ENCODE assay signal across 17 cellular contexts in the genomic region with DNA sequence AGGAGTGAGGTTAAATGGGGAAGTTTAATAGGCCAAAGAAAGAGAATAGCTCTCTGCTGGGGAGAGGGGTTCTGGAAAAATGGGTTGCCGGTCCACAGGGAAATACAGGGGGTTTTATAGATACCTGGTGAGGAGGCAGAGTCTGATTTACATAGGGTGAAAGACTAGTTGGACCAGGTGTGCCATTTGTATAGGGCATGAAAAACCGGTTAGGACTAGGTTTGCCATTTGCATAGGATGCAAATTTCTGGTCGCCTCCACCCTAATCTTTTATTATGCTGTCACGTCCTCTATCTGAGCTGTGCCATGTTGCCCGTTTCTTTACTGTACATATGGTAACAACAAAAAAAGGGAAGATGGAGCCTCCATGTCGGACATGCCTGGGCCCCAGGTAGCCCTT.
A peak's percentile ranks its signal among the peaks of the same experiment; 100 is the strongest.
DNase-seq lines count a peak whose midpoint lies in the region; ATAC-seq and TF ChIP-seq lines count a peak whose summit lies in the region.
"Had no signal": no experiment of that assay in that cellular context is flagged by ENCODE, and none has a peak within 500 bp of the region (broad histone marks: within the 10 kb centered on the region; RNA-seq: fewer than 3 reads in every experiment).

No MANE protein-coding gene starts in this region.

- peak overlapping the region; percentile 13 for H3K27ac Mint-ChIP-seq in activated CD8-positive, alpha-beta T cell treated with anti-CD3 and anti-CD28 coated beads, Interleukin-2, amount 10 ng/mL, durations not matched to agents 7 days and 5 days
- no peak overlapping the region for H3K27ac Mint-ChIP-seq in activated CD8-positive, alpha-beta T cell treated with anti-CD3 and anti-CD28 coated beads for 36 hours
- H3K27ac Mint-ChIP-seq: CD14-positive monocyte; CD8-positive, alpha-beta T cell; GM23338 had no signal

- no peak for DNase-seq in activated CD8-positive, alpha-beta T cell treated with anti-CD3 and anti-CD28 coated beads, Interleukin-2, amount 10 ng/mL, durations not matched to agents 7 days and 5 days
- DNase-seq in activated CD8-positive, alpha-beta T cell treated with anti-CD3 and anti-CD28 coated beads for 36 hours: no peak
- DNase-seq in NCI-H748 (lab: John Stamatoyannopoulos, UW; ENCODE audit: unreplicated experiment) (peak; percentile 93), epithelial cell of esophagus (ENCODE audit: low read depth) (peak; percentile 41), left lung (no peak), HuH-7.5 (ENCODE audit: low spot score) (no peak), GDM1 (lab: John Stamatoyannopoulos, UW) (no peak)
- DNase-seq: CD8-positive, alpha-beta T cell; COR-L47; DMS153; DMS79 treated with DMSO at 0.1 percent for 48 hours; H7 had no signal

- H3K4me3 ChIP-seq in epithelial cell of esophagus (ENCODE audit: low read length) (no peak overlapping the region), left lung (no peak overlapping the region)
- H3K4me3 ChIP-seq: GM12878, GM23338 had no signal

- no peaks in the 10 kb centered on the region for H3K27me3 Mint-ChIP-seq in activated CD8-positive, alpha-beta T cell treated with anti-CD3 and anti-CD28 coated beads, Interleukin-2, amount 10 ng/mL, durations not matched to agents 7 days and 5 days (ENCODE audit: low read depth)
- H3K27me3 Mint-ChIP-seq in activated CD8-positive, alpha-beta T cell treated with anti-CD3 and anti-CD28 coated beads for 36 hours: no peaks in the 10 kb centered on the region

- peaks cover 9% of the 10 kb centered on the region for H3K36me3 Mint-ChIP-seq in activated CD8-positive, alpha-beta T cell treated with anti-CD3 and anti-CD28 coated beads, Interleukin-2, amount 10 ng/mL, durations not matched to agents 7 days and 5 days (ENCODE audit: low read depth)
- no peaks in the 10 kb centered on the region for H3K36me3 Mint-ChIP-seq in activated CD8-positive, alpha-beta T cell treated with anti-CD3 and anti-CD28 coated beads for 36 hours (ENCODE audit: low read depth)
- H3K36me3 Mint-ChIP-seq: CD14-positive monocyte; CD8-positive, alpha-beta T cell had no signal

- ATAC-seq in activated CD8-positive, alpha-beta T cell treated with anti-CD3 and anti-CD28 coated beads, Interleukin-2, amount 10 ng/mL, durations not matched to agents 7 days and 5 days: no peak
- ATAC-seq in activated CD8-positive, alpha-beta T cell treated with anti-CD3 and anti-CD28 coated beads for 36 hours: no peak
- ATAC-seq in left lung (no peak), GM18517 (IDR thresholded peaks at IDR 0.05; ENCODE audit: unreplicated experiment) (no peak)
- ATAC-seq: CD8-positive, alpha-beta T cell; GM12878; GM23338 had no signal

- CTCF ChIA-PET in activated CD8-positive, alpha-beta T cell treated with anti-CD3 and anti-CD28 coated beads, Interleukin-2, amount 10 ng/mL, durations not matched to agents 7 days and 5 days (lab: Charles Lee): interaction anchor here (1.2 kb wide), 1 partner anchor 10 kb away, joined by 3 read pairs; no protein-coding TSS in a partner anchor
- CTCF ChIA-PET in activated CD8-positive, alpha-beta T cell treated with anti-CD3 and anti-CD28 coated beads for 36 hours (lab: Charles Lee): no interaction called here

- peaks cover 21% of the 10 kb centered on the region for H3K4me1 Mint-ChIP-seq in activated CD8-positive, alpha-beta T cell treated with anti-CD3 and anti-CD28 coated beads, Interleukin-2, amount 10 ng/mL, durations not matched to agents 7 days and 5 days (ENCODE audit: low read depth)
- H3K4me1 Mint-ChIP-seq in activated CD8-positive, alpha-beta T cell treated with anti-CD3 and anti-CD28 coated beads for 36 hours (ENCODE audit: low read depth): peaks cover 15% of the 10 kb centered on the region
- H3K4me1 Mint-ChIP-seq: CD14-positive monocyte had no signal

- H3K4me1 ChIP-seq in left lung: no peaks in the 10 kb centered on the region

- H3K27me3 ChIP-seq in left lung: no peaks in the 10 kb centered on the region

- intact Hi-C loops in activated CD8-positive, alpha-beta T cell treated with anti-CD3 and anti-CD28 coated beads for 36 hours (cut with micrococcal nuclease): no loop called here
- intact Hi-C loops in left lung (cut with DNase I): no loop called here

- POLR2A ChIA-PET in activated CD8-positive, alpha-beta T cell treated with anti-CD3 and anti-CD28 coated beads, Interleukin-2, amount 10 ng/mL, durations not matched to agents 7 days and 5 days (lab: Charles Lee): no interaction called here
- POLR2A ChIA-PET in activated CD8-positive, alpha-beta T cell treated with anti-CD3 and anti-CD28 coated beads for 36 hours (lab: Charles Lee): no interaction called here

- no peak for TF ChIP-seq CTCF in activated CD8-positive, alpha-beta T cell treated with anti-CD3 and anti-CD28 coated beads for 36 hours (IDR thresholded peaks at IDR 0.05)
- TF ChIP-seq CTCF in epithelial cell of esophagus (IDR thresholded peaks at IDR 0.05; ENCODE audit: insufficient read depth, low read depth, low read length, missing control alignments) (no peak), left lung (IDR thresholded peaks at IDR 0.05) (no peak)

- no peak overlapping the region for H3K4me3 Mint-ChIP-seq in activated CD8-positive, alpha-beta T cell treated with anti-CD3 and anti-CD28 coated beads, Interleukin-2, amount 10 ng/mL, durations not matched to agents 7 days and 5 days
- no peak overlapping the region for H3K4me3 Mint-ChIP-seq in activated CD8-positive, alpha-beta T cell treated with anti-CD3 and anti-CD28 coated beads for 36 hours
- H3K4me3 Mint-ChIP-seq: CD14-positive monocyte; CD8-positive, alpha-beta T cell; GM23338 had no signal

- H3K9me3 ChIP-seq in left lung: no peaks in the 10 kb centered on the region

- H3K27ac ChIP-seq in left lung: no peak overlapping the region
- H3K27ac ChIP-seq: 22Rv1 had no signal

- no peaks in the 10 kb centered on the region for H3K9me3 Mint-ChIP-seq in activated CD8-positive, alpha-beta T cell treated with anti-CD3 and anti-CD28 coated beads, Interleukin-2, amount 10 ng/mL, durations not matched to agents 7 days and 5 days (ENCODE audit: insufficient read depth)
- H3K9me3 Mint-ChIP-seq in activated CD8-positive, alpha-beta T cell treated with anti-CD3 and anti-CD28 coated beads for 36 hours: peaks cover 2% of the 10 kb centered on the region

- H3K36me3 ChIP-seq in left lung: no peaks in the 10 kb centered on the region

Comparison
In these comparisons a context has a peak if more than half of its experiments do, and no peak if none do; other contexts are left out.
1. DNase-seq: peak in NCI-H748 (single experiment) and epithelial cell of esophagus (single experiment); none in activated CD8-positive, alpha-beta T cell treated with anti-CD3 and anti-CD28 coated beads, Interleukin-2, amount 10 ng/mL, durations not matched to agents 7 days and 5 days (single experiment), activated CD8-positive, alpha-beta T cell treated with anti-CD3 and anti-CD28 coated beads for 36 hours (single experiment), left lung (0 of 2), HuH-7.5 (single experiment) and GDM1 (single experiment).